In genomic region chr3:118884748-118885206, GRCh38 we compare ENCODE assay signal across 8 cellular contexts.
A peak's percentile ranks its signal among the peaks of the same experiment; 100 is the strongest.
DNase-seq lines count a peak whose midpoint lies in the region; ATAC-seq and TF ChIP-seq lines count a peak whose summit lies in the region.

No MANE protein-coding gene starts in this region.

- H3K9me2 ChIP-seq in Karpas-422 (replicated peaks; ENCODE audit: insufficient read depth, low read length) = no peaks in the 10 kb centered on the region

- no peaks in the 10 kb centered on the region for H4K20me1 ChIP-seq in Karpas-422 (ENCODE audit: insufficient read depth, low read depth, low read length)

- DNase-seq in ELF-1 (ENCODE audit: low read depth, low spot score) (peak; percentile 48), Karpas-422 (peak; percentile 86), SK-N-DZ (ENCODE audit: low spot score) (peak; percentile 70), heart left ventricle (peak; percentile 39 to 78 (median 67)), renal cortical epithelial cell (ENCODE audit: low read depth) (peak; percentile 22)
- peak; percentile 85 for DNase-seq in activated naive CD4-positive, alpha-beta T cell treated with anti-CD3 and anti-CD28 coated beads, Interleukin-2, amount 50 U/mL, for 16 hours

- no peaks in the 10 kb centered on the region for H3K27me3 ChIP-seq in Karpas-422 (ENCODE audit: low read length)
- H3K27me3 ChIP-seq in heart left ventricle = peaks cover 0 to 20% (median 0%) of the 10 kb centered on the region in 9 donors

- WGBS in heart left ventricle, 4 donors = 0 to 2% (median 1%) methylated on average over 3 of the region's 3 CpGs

- H3K9ac ChIP-seq in Karpas-422 (ENCODE audit: low read length) = no peak overlapping the region

- H3K4me3 ChIP-seq in Karpas-422 (ENCODE audit: low read length) (no peak overlapping the region), heart left ventricle (no peak overlapping the region)

- no peaks in the 10 kb centered on the region for H3K9me3 ChIP-seq in Karpas-422 (ENCODE audit: low read length)
- H3K9me3 ChIP-seq in heart left ventricle = no peaks in the 10 kb centered on the region

- H3K27ac ChIP-seq in Karpas-422 (ENCODE audit: low read length) (no peak overlapping the region), heart left ventricle (no peak overlapping the region)

- intact Hi-C loops in heart left ventricle (cut with DNase I) = loop anchor here (1.0 to 10.0 kb wide), 13 partner anchors 148 to 798 kb away; partner anchors contain the start of genes IGSF11 (in 8 of the 10) and B4GALT4 (in 2 of the 10)

- no peak for TF ChIP-seq POLR2A in heart left ventricle (IDR thresholded peaks at IDR 0.05)

- no peaks in the 10 kb centered on the region for H3K4me1 ChIP-seq in Karpas-422 (ENCODE audit: low read length)
- H3K4me1 ChIP-seq in heart left ventricle = peaks cover 0 to 4% (median 0%) of the 10 kb centered on the region in 12 donors

- no peak overlapping the region for H2AFZ ChIP-seq in Karpas-422 (ENCODE audit: low read length)

- no peaks in the 10 kb centered on the region for H3K79me2 ChIP-seq in Karpas-422 (ENCODE audit: low read length)

- H3K36me3 ChIP-seq in Karpas-422 (ENCODE audit: insufficient read depth, low read length) (no peaks in the 10 kb centered on the region), heart left ventricle (no peaks in the 10 kb centered on the region)

- ATAC-seq in GM21737 (IDR thresholded peaks at IDR 0.05; ENCODE audit: unreplicated experiment) (peak; percentile 74), heart left ventricle (peak in 3 of 4 donors; percentile 82 to 90 (median 85)), GM18873 (IDR thresholded peaks at IDR 0.05; ENCODE audit: low FRiP score, unreplicated experiment) (no peak)

- TF ChIP-seq CTCF in heart left ventricle (IDR thresholded peaks at IDR 0.05) = peak; percentile 67 to 90 (median 84)

- no peak overlapping the region for H3K4me2 ChIP-seq in Karpas-422 (ENCODE audit: low read depth, low read length, poor library complexity, severe bottlenecking)

Comparison
In these comparisons a context has a peak if more than half of its experiments do, and no peak if none do; other contexts are left out.
1. DNase-seq: peak in every context shown above with its lines; median percentile 86 in Karpas-422; 85 in activated naive CD4-positive, alpha-beta T cell treated with anti-CD3 and anti-CD28 coated beads, Interleukin-2, amount 50 U/mL, for 16 hours; 70 in SK-N-DZ; 67 in heart left ventricle; 48 in ELF-1; 22 in renal cortical epithelial cell.